ENCODE assay signal across 9 cellular contexts in genomic region chr13:44142911-44143665, GRCh38.
DNase-seq lines count a peak whose midpoint lies in the region; TF ChIP-seq lines count a peak whose summit lies in the region.
"Had no signal": no experiment of that assay in that cellular context is flagged by ENCODE, and none has a peak within 500 bp of the region (broad histone marks: within the 10 kb centered on the region; RNA-seq: fewer than 3 reads in every experiment).

No MANE protein-coding gene starts in this region.

- no peaks in the 10 kb centered on the region for H3K36me3 ChIP-seq in duodenal mucosa (ENCODE audit: control insufficient read depth in 1 of 2, insufficient read depth in 2 of 2, low read length in 2 of 2)
- H3K36me3 ChIP-seq: SJSA1 had no signal

- peaks cover 13% of the 10 kb centered on the region for H3K36me3 Mint-ChIP-seq in Calu3 (ENCODE audit: insufficient read depth, unreplicated experiment)
- no peaks in the 10 kb centered on the region for H3K36me3 Mint-ChIP-seq in neural crest cell (ENCODE audit: low read depth)
- no peaks in the 10 kb centered on the region for H3K36me3 Mint-ChIP-seq in glutamatergic neuron (ENCODE audit: unreplicated experiment)

- CTCF ChIA-PET in Calu3 (lab: Charles Lee) = no interaction called here

- no peak overlapping the region for H3K27ac ChIP-seq in duodenal mucosa (ENCODE audit: low read depth, low read length)

- no peaks in the 10 kb centered on the region for H3K9me3 Mint-ChIP-seq in Calu3 (ENCODE audit: low read depth, unreplicated experiment)
- H3K9me3 Mint-ChIP-seq in neural crest cell = no peaks in the 10 kb centered on the region
- H3K9me3 Mint-ChIP-seq in glutamatergic neuron (ENCODE audit: unreplicated experiment) = peaks cover 2% of the 10 kb centered on the region

- H3K4me1 ChIP-seq in duodenal mucosa (ENCODE audit: control insufficient read depth in 1 of 2, insufficient read depth in 2 of 2, low read length in 2 of 2) = peaks cover 22 to 24% of the 10 kb centered on the region in 2 donors

- no TSS peak for BruUV-seq in Calu3 (replicated peaks; lab: Mats Ljungman, UMichigan)

- H3K27me3 ChIP-seq in duodenal mucosa (ENCODE audit: control insufficient read depth in 1 of 2, insufficient read depth in 2 of 2, low read length in 2 of 2) = no peaks in the 10 kb centered on the region
- H3K27me3 ChIP-seq: SJSA1 had no signal

- peak overlapping the region; percentile 89 to 94 for H3K9ac ChIP-seq in duodenal mucosa (ENCODE audit: low read depth in 1 of 2, low read length in 2 of 2)

- TF ChIP-seq POLR2A in NB4 (IDR thresholded peaks at IDR 0.05; ENCODE audit: extremely low read depth, insufficient read length) = no peak

- H3K9me3 ChIP-seq in duodenal mucosa (ENCODE audit: control insufficient read depth in 1 of 2, low read length in 2 of 2) = no peaks in the 10 kb centered on the region
- H3K9me3 ChIP-seq: SJSA1 had no signal

- peak overlapping the region; percentile 75 for H3K4me3 Mint-ChIP-seq in Calu3 (ENCODE audit: low read depth, unreplicated experiment)
- H3K4me3 Mint-ChIP-seq in neural crest cell = peak overlapping the region; percentile 91
- H3K4me3 Mint-ChIP-seq in glutamatergic neuron (ENCODE audit: unreplicated experiment) = no peak overlapping the region

- intact Hi-C loops in Calu3 (cut with micrococcal nuclease; ENCODE audit: unreplicated experiment) = loop anchor here (5.0 to 10.0 kb wide), 2 partner anchors 172 to 294 kb away; no protein-coding TSS in a partner anchor

- H3K4me1 Mint-ChIP-seq in Calu3 (ENCODE audit: low read depth, unreplicated experiment) (peaks cover 20% of the 10 kb centered on the region), neural crest cell (peaks cover 23% of the 10 kb centered on the region), glutamatergic neuron (ENCODE audit: low read depth, unreplicated experiment) (peaks cover 7% of the 10 kb centered on the region)

- H3K27ac Mint-ChIP-seq in Calu3 (ENCODE audit: unreplicated experiment) (peak overlapping the region; percentile 85), neural crest cell (ENCODE audit: unreplicated experiment) (no peak overlapping the region), glutamatergic neuron (ENCODE audit: unreplicated experiment) (no peak overlapping the region)

- no peaks in the 10 kb centered on the region for H3K27me3 Mint-ChIP-seq in Calu3 (ENCODE audit: unreplicated experiment)
- peaks cover 6% of the 10 kb centered on the region for H3K27me3 Mint-ChIP-seq in neural crest cell (ENCODE audit: low read depth)
- peaks cover 3% of the 10 kb centered on the region for H3K27me3 Mint-ChIP-seq in glutamatergic neuron (ENCODE audit: unreplicated experiment)

- H3K4me3 ChIP-seq in NB4 (ENCODE audit: low read depth, low read length) (peak overlapping the region; percentile 75), duodenal mucosa (ENCODE audit: low read depth in 1 of 2, low read length in 2 of 2) (peak overlapping the region; percentile 79 to 81)

- DNase-seq in Calu3 = no peak
- DNase-seq in NB4 (ENCODE audit: low read depth) = no peak
- DNase-seq in neural crest cell (ENCODE audit: low read depth, low spot score) = no peak
- no peak for DNase-seq in glutamatergic neuron
- no peak for DNase-seq in mucosa of gallbladder (ENCODE audit: low spot score)
- no peak for DNase-seq in NCI-H2196 (lab: John Stamatoyannopoulos, UW; ENCODE audit: unreplicated experiment)
- no peak for DNase-seq in DMS114 treated with DMSO at 0.1 percent for 48 hours (lab: John Stamatoyannopoulos, UW; ENCODE audit: unreplicated experiment)

- no peak for TF ChIP-seq CTCF in Calu3 (IDR thresholded peaks at IDR 0.05; ENCODE audit: unreplicated experiment)
- no peak for TF ChIP-seq CTCF in NB4 (IDR thresholded peaks at IDR 0.05; ENCODE audit: low read depth, low read length)
- TF ChIP-seq CTCF in neural crest cell (conservative IDR thresholded peaks at IDR 0.05) = no peak
- TF ChIP-seq CTCF in glutamatergic neuron (IDR thresholded peaks at IDR 0.05; ENCODE audit: partially characterized antibody, unreplicated experiment) = no peak
